In genomic region chr19:45474191-45474940, GRCh38 we compare ENCODE assay signal across 14 cellular contexts. TPM values are rescaled to one million over a fixed set of nuclear protein-coding genes. Genes with fewer than 3 reads are reported as not detected.
DNase-seq lines count a peak whose midpoint lies in the region; ATAC-seq, FAIRE-seq and TF ChIP-seq lines count a peak whose summit lies in the region.
"Had no signal": no experiment of that assay in that cellular context is flagged by ENCODE, and none has a peak within 500 bp of the region (broad histone marks: within the 10 kb centered on the region; RNA-seq: fewer than 3 reads in every experiment).

No MANE protein-coding gene starts in this region.

- no peak overlapping the region for H2BK15ac ChIP-seq in mesenchymal stem cell (ENCODE audit: low read depth, poor library complexity, severe bottlenecking)

- no peak overlapping the region for H2AK5ac ChIP-seq in mesenchymal stem cell (ENCODE audit: low read length, severe bottlenecking)

- H3K27me3 ChIP-seq in mesenchymal stem cell (ENCODE audit: control insufficient read depth in 1 of 2, insufficient read depth in 1 of 2, low read length in 2 of 2): peaks cover 0 to 18% of the 10 kb centered on the region in 2 experiments

- no peak overlapping the region for H2BK12ac ChIP-seq in mesenchymal stem cell (ENCODE audit: low read length in 2 of 2)

- H4K8ac ChIP-seq in mesenchymal stem cell (ENCODE audit: low read length): no peak overlapping the region

- TF ChIP-seq POLR2A in A549 (IDR thresholded peaks at IDR 0.05; ENCODE audit: low read length): no peak

- no peak overlapping the region for H3K18ac ChIP-seq in mesenchymal stem cell (ENCODE audit: low read depth in 1 of 2, low read length in 2 of 2)

- H3K79me1 ChIP-seq in mesenchymal stem cell (replicated peaks; ENCODE audit: low read length, poor library complexity, severe bottlenecking): no peaks in the 10 kb centered on the region

- H3K4ac ChIP-seq in mesenchymal stem cell (ENCODE audit: low read depth in 1 of 2, low read length in 2 of 2): no peak overlapping the region

- TF ChIP-seq CTCF in A549 (IDR thresholded peaks at IDR 0.05) (no peak), astrocyte of the spinal cord (IDR thresholded peaks at IDR 0.05; ENCODE audit: low read depth, low read length) (no peak), foreskin fibroblast (IDR thresholded peaks at IDR 0.05; ENCODE audit: low read depth, low read length) (no peak)

- TF ChIP-seq RAD21 in A549 (conservative IDR thresholded peaks at IDR 0.05 in 1 of 2, IDR thresholded peaks at IDR 0.05 in 1 of 2): no peak

- peaks cover 2 to 11% of the 10 kb centered on the region in 2 experiments for H3K36me3 ChIP-seq in mesenchymal stem cell (ENCODE audit: control insufficient read depth in 1 of 2, insufficient read depth in 2 of 2, low read depth in 1 of 2, low read length in 2 of 2)
- H3K36me3 ChIP-seq: prostate gland, tibial artery had no signal

- H3K4me1 ChIP-seq in A549 (peaks cover 19% of the 10 kb centered on the region), mesenchymal stem cell (ENCODE audit: control insufficient read depth, insufficient read depth, low read depth, low read length) (peaks cover 15% of the 10 kb centered on the region)

- H2BK5ac ChIP-seq in mesenchymal stem cell (ENCODE audit: low read depth, low read length, poor library complexity, severe bottlenecking): no peak overlapping the region

- no peak overlapping the region for H4K91ac ChIP-seq in mesenchymal stem cell (ENCODE audit: low read length)

- H3K23ac ChIP-seq in mesenchymal stem cell (ENCODE audit: low read length in 2 of 2): no peak overlapping the region

- DNase-seq in A549 (ENCODE audit: low read depth in 1 of 2, low spot score in 1 of 2) (no peak), HT-29 (ENCODE audit: low spot score) (peak; percentile 70), astrocyte of the spinal cord (ENCODE audit: low read depth, low spot score) (peak; percentile 36), mesenchymal stem cell (peak; percentile 95), NCI-H82 treated with DMSO at 0.1 percent for 48 hours (lab: John Stamatoyannopoulos, UW; ENCODE audit: unreplicated experiment) (no peak), SW480 (ENCODE audit: low spot score) (no peak), foreskin fibroblast (no peak), NCI-H2227 (lab: John Stamatoyannopoulos, UW; ENCODE audit: unreplicated experiment) (no peak)
- DNase-seq: activated B cell treated with CpG ODN at 0.5 μM for 24 hours, DMS 273 treated with DMSO at 0.1 percent for 48 hours, MM.1S, tibial artery had no signal

- no peak overlapping the region for H3K14ac ChIP-seq in mesenchymal stem cell (ENCODE audit: low read length in 2 of 2)

- peak overlapping the region; percentile 35 for H3K9ac ChIP-seq in mesenchymal stem cell (ENCODE audit: low read length)

- TF ChIP-seq EP300 in A549 (IDR thresholded peaks at IDR 0.05): no peak

- no peak for FAIRE-seq in A549 (lab: Jason Lieb, UNC)
- FAIRE-seq: frontal cortex had no signal

- POLR2A ChIA-PET in A549 (lab: Yijun Ruan, JAX): no interaction called here

- CTCF ChIA-PET in A549 (lab: Yijun Ruan, JAX): interaction anchor here (0.9 to 33.4 kb wide), 4 partner anchors 10 to 169 kb away, joined by 3 to 1883 read pairs (median 55); partner anchors contain the start of gene ERCC1

- ATAC-seq in A549: no peak

- H3K4me3 ChIP-seq in A549: no peak overlapping the region
- H3K4me3 ChIP-seq in astrocyte of the spinal cord (ENCODE audit: low read depth, low read length): no peak overlapping the region
- H3K4me3 ChIP-seq in mesenchymal stem cell (ENCODE audit: insufficient read depth in 1 of 2, low read depth in 1 of 2, low read length in 2 of 2): no peak overlapping the region
- no peak overlapping the region for H3K4me3 ChIP-seq in foreskin fibroblast (ENCODE audit: low read depth in 1 of 2, low read length in 2 of 2)
- H3K4me3 ChIP-seq: prostate gland, tibial artery had no signal

- WGBS in A549 (ENCODE audit: missing lambda C conversion rate): 83% methylated on average over 31 of the region's 31 CpGs
- WGBS in mesenchymal stem cell: 92% methylated on average over 25 of the region's 31 CpGs

- H3K4me2 ChIP-seq in A549 (no peak overlapping the region), mesenchymal stem cell (ENCODE audit: low read length, poor library complexity, severe bottlenecking) (no peak overlapping the region)

- no peak overlapping the region for H2AFZ ChIP-seq in mesenchymal stem cell (ENCODE audit: low read depth, low read length)

- no peak overlapping the region for H2BK120ac ChIP-seq in mesenchymal stem cell (ENCODE audit: low read depth, low read length)

- H3K27ac ChIP-seq in A549 (no peak overlapping the region), mesenchymal stem cell (ENCODE audit: low read length, poor library complexity, severe bottlenecking) (no peak overlapping the region)
- H3K27ac ChIP-seq: prostate gland, tibial artery had no signal

- H3K9me3 ChIP-seq in A549 (no peaks in the 10 kb centered on the region), mesenchymal stem cell (ENCODE audit: control insufficient read depth, low read length) (no peaks in the 10 kb centered on the region)
- H3K9me3 ChIP-seq: prostate gland, tibial artery had no signal

- in situ Hi-C loops in astrocyte of the spinal cord (cut with HindIII; ENCODE audit: low sequenced_read_pairs): no loop called here

TF ChIP-seq in A549, 52 proteins besides CTCF, POLR2A, EP300 and RAD21 (continues in another document):
- peak; percentile 77; the same call in 1 of the 2 replicates for TF ChIP-seq EHF (CRISPR knock-in tag; IDR thresholded peaks at IDR 0.05)
- TF ChIP-seq PBX3 (IDR thresholded peaks at IDR 0.05): no peak
- no peak for TF ChIP-seq CEBPB (IDR thresholded peaks at IDR 0.05)
- TF ChIP-seq HOXB5 (CRISPR knock-in tag; IDR thresholded peaks at IDR 0.05): 0 out of 2 replicates have a peak, but pooled peaks have one; percentile 15
- TF ChIP-seq BHLHE40 (IDR thresholded peaks at IDR 0.05; ENCODE audit: low read depth, low read length): no peak
- TF ChIP-seq CHD2 (IDR thresholded peaks at IDR 0.05; ENCODE audit: low read length, partially characterized antibody): peak; percentile 66
- TF ChIP-seq HOXA7 (CRISPR knock-in tag; IDR thresholded peaks at IDR 0.05): peak; percentile 8; the same call in 1 of the 2 replicates

RNA-seq across cellular contexts. Expression of gene FOSB, which starts 6.6 kb away (rescaled TPM):
- polyA plus RNA-seq in A549 (2011; rRNA removed): 27.9 and 48.8 TPM in 2 replicates
- polyA plus RNA-seq in A549 (2012; cell fraction: cytosol; rRNA removed): 90.2 and 102 TPM in 2 replicates
- polyA plus RNA-seq in A549 (2012; cell fraction: nucleus; rRNA removed): 424 and 553 TPM in 2 replicates
- polyA plus RNA-seq in A549 (2017; fragmentation: RNase III; extraction: RNeasy Plus Mini Kit Qiagen cat#74134 plus additional on column Dnase treatment): 0.57 to 0.65 TPM (median 0.58 TPM) in 3 replicates
- polyA minus RNA-seq in A549 (2011; rRNA and poly(A)+ RNA removed): 82.7 and 141 TPM in 2 replicates
- total RNA-seq in HT-29 (2014; rRNA removed; shearing (Covaris generic)): 218 and 253 TPM in 2 replicates
- polyA plus RNA-seq in mesenchymal stem cell (2013, experiment 1 of 2): 167 TPM
- 130 TPM for polyA plus RNA-seq in mesenchymal stem cell (2013, experiment 2 of 2)

RNA-seq across cellular contexts. Expression of gene RTN2, which starts 22.5 kb away (rescaled TPM):
- polyA plus RNA-seq in A549 (2011; rRNA removed) (4.7 and 5.3 TPM in 2 replicates), A549 (2017; fragmentation: RNase III; extraction: RNeasy Plus Mini Kit Qiagen cat#74134 plus additional on column Dnase treatment) (6.3 to 9.0 TPM (median 8.1 TPM) in 3 replicates)
- 4.7 and 7.4 TPM in 2 replicates for polyA plus RNA-seq in A549 (2012; cell fraction: cytosol; rRNA removed)
- 5.4 and 5.8 TPM in 2 replicates for polyA plus RNA-seq in A549 (2012; cell fraction: nucleus; rRNA removed)
- 6.7 and 10.8 TPM in 2 replicates for polyA minus RNA-seq in A549 (2011; rRNA and poly(A)+ RNA removed)
- 11.4 and 15.4 TPM in 2 replicates for total RNA-seq in HT-29 (2014; rRNA removed; shearing (Covaris generic))
- polyA plus RNA-seq in mesenchymal stem cell (2013, experiment 1 of 2): 30.0 TPM
- 31.0 TPM for polyA plus RNA-seq in mesenchymal stem cell (2013, experiment 2 of 2)

RNA-seq across cellular contexts. Expression of gene PPM1N, which starts 23.9 kb away (rescaled TPM):
- polyA plus RNA-seq in A549 (2011; rRNA removed) (9.2 and 9.8 TPM in 2 replicates), A549 (2017; fragmentation: RNase III; extraction: RNeasy Plus Mini Kit Qiagen cat#74134 plus additional on column Dnase treatment) (6.6 to 11.2 TPM (median 10.5 TPM) in 3 replicates)
- 8.9 and 11.1 TPM in 2 replicates for polyA plus RNA-seq in A549 (2012; cell fraction: cytosol; rRNA removed)
- polyA plus RNA-seq in A549 (2012; cell fraction: nucleus; rRNA removed): 6.6 TPM in 2 replicates
- 1.2 and 1.5 TPM in 2 replicates for polyA minus RNA-seq in A549 (2011; rRNA and poly(A)+ RNA removed)
- 9.8 and 15.3 TPM in 2 replicates for total RNA-seq in HT-29 (2014; rRNA removed; shearing (Covaris generic))
- polyA plus RNA-seq in mesenchymal stem cell (2013, experiment 1 of 2): 2.3 TPM
- 2.1 TPM for polyA plus RNA-seq in mesenchymal stem cell (2013, experiment 2 of 2)

RNA-seq across cellular contexts. Expression of gene VASP, which starts 32.9 kb away (rescaled TPM):
- polyA plus RNA-seq in A549 (2011; rRNA removed) (59.1 and 64.5 TPM in 2 replicates), A549 (2017; fragmentation: RNase III; extraction: RNeasy Plus Mini Kit Qiagen cat#74134 plus additional on column Dnase treatment) (83.8 to 94.6 TPM (median 94.3 TPM) in 3 replicates)
- polyA plus RNA-seq in A549 (2012; cell fraction: cytosol; rRNA removed): 58.8 and 103 TPM in 2 replicates
- 93.7 and 118 TPM in 2 replicates for polyA plus RNA-seq in A549 (2012; cell fraction: nucleus; rRNA removed)
- 72.4 and 90.8 TPM in 2 replicates for polyA minus RNA-seq in A549 (2011; rRNA and poly(A)+ RNA removed)
- 443 and 506 TPM in 2 replicates for total RNA-seq in HT-29 (2014; rRNA removed; shearing (Covaris generic))
- 106 TPM for polyA plus RNA-seq in mesenchymal stem cell (2013, experiment 1 of 2)
- 104 TPM for polyA plus RNA-seq in mesenchymal stem cell (2013, experiment 2 of 2)

RNA-seq across cellular contexts. Expression of gene ERCC1, which starts 50.6 kb away (rescaled TPM):
- polyA plus RNA-seq in A549 (2011; rRNA removed) (81.7 and 109 TPM in 2 replicates), A549 (2017; fragmentation: RNase III; extraction: RNeasy Plus Mini Kit Qiagen cat#74134 plus additional on column Dnase treatment) (89.7 to 97.6 TPM (median 93.0 TPM) in 3 replicates)
- 165 and 195 TPM in 2 replicates for polyA plus RNA-seq in A549 (2012; cell fraction: cytosol; rRNA removed)
- polyA plus RNA-seq in A549 (2012; cell fraction: nucleus; rRNA removed): 178 and 201 TPM in 2 replicates
- 175 and 210 TPM in 2 replicates for polyA minus RNA-seq in A549 (2011; rRNA and poly(A)+ RNA removed)
- total RNA-seq in HT-29 (2014; rRNA removed; shearing (Covaris generic)): 154 and 159 TPM in 2 replicates
- 96.4 TPM for polyA plus RNA-seq in mesenchymal stem cell (2013, experiment 1 of 2)
- polyA plus RNA-seq in mesenchymal stem cell (2013, experiment 2 of 2): 96.1 TPM

Comparison
In these comparisons a context has a peak if more than half of its experiments do, and no peak if none do; other contexts are left out.
1. DNase-seq: peak in HT-29 (single experiment), astrocyte of the spinal cord (single experiment) and mesenchymal stem cell (single experiment); none in A549 (0 of 2), NCI-H82 treated with DMSO at 0.1 percent for 48 hours (single experiment), SW480 (single experiment), foreskin fibroblast (0 of 2) and NCI-H2227 (single experiment).